20 cellular contexts compared by ENCODE assay signal in the genomic region with DNA sequence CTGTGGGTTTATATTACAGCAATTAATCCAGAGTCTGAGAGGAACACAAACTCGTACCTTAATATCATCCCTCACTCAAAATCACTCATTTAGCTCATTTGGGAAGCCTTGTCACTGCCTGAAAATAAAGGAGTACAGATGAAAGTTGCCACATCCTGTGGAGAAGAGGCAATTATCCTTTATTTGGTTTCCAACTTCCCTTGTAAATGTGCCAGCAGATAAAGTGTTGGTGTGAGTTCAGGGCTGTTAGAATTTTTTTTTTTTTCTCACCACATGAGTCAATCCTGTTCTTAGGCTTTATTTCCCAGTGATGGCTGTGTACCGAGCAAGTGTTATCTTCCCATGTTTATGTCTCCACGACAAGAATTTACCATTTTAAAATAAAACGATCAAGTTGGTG.
A peak's percentile ranks its signal among the peaks of the same experiment; 100 is the strongest.
DNase-seq lines count a peak whose midpoint lies in the region; ATAC-seq, FAIRE-seq and TF ChIP-seq lines count a peak whose summit lies in the region.
"Had no signal": no experiment of that assay in that cellular context is flagged by ENCODE, and none has a peak within 500 bp of the region (broad histone marks: within the 10 kb centered on the region; RNA-seq: fewer than 3 reads in every experiment).

No MANE protein-coding gene starts in this region.

- no peak overlapping the region for H3K4me3 ChIP-seq in Loucy (ENCODE audit: low read length, poor library complexity, severe bottlenecking)
- peak overlapping the region; percentile 5 for H3K4me3 ChIP-seq in endodermal cell (ENCODE audit: low read length)
- no peak overlapping the region for H3K4me3 ChIP-seq in pancreas
- H3K4me3 ChIP-seq: gastrocnemius medialis, SK-N-MC had no signal

- H3K4me1 Mint-ChIP-seq in endodermal cell: peaks cover 35% of the 10 kb centered on the region
- H3K4me1 Mint-ChIP-seq in naive thymus-derived CD8-positive, alpha-beta T cell: no peaks in the 10 kb centered on the region
- no peaks in the 10 kb centered on the region for H3K4me1 Mint-ChIP-seq in activated T-helper 1 cell treated with anti-CD3 and anti-CD28 coated beads, Interleukin-12 subunit alpha, Interleukin-12 subunit beta, Interleukin-2, Interleukin-4 antibody, amounts not matched to agents 30 ng/mL and 10 ng/mL and 1 ng/mL, durations not matched to agents 14 hours and 24 hours and 36 hours (ENCODE audit: low read depth)
- H3K4me1 Mint-ChIP-seq: activated CD8-positive, alpha-beta memory T cell treated with anti-CD3 and anti-CD28 coated beads, Interleukin-2, amount 10 ng/mL, durations not matched to agents 7 days and 5 days had no signal

- H3K36me3 ChIP-seq in Loucy (ENCODE audit: insufficient read depth, low read length) (no peaks in the 10 kb centered on the region), endodermal cell (ENCODE audit: control insufficient read depth, insufficient read depth, low read length) (no peaks in the 10 kb centered on the region), pancreas (no peaks in the 10 kb centered on the region)
- H3K36me3 ChIP-seq: gastrocnemius medialis had no signal

- H3K27ac Mint-ChIP-seq in endodermal cell: peak overlapping the region; percentile 56
- H3K27ac Mint-ChIP-seq in naive thymus-derived CD8-positive, alpha-beta T cell: no peak overlapping the region
- no peak overlapping the region for H3K27ac Mint-ChIP-seq in activated T-helper 1 cell treated with anti-CD3 and anti-CD28 coated beads, Interleukin-12 subunit alpha, Interleukin-12 subunit beta, Interleukin-2, Interleukin-4 antibody, amounts not matched to agents 30 ng/mL and 10 ng/mL and 1 ng/mL, durations not matched to agents 14 hours and 24 hours and 36 hours
- H3K27ac Mint-ChIP-seq: activated CD8-positive, alpha-beta memory T cell treated with anti-CD3 and anti-CD28 coated beads, Interleukin-2, amount 10 ng/mL, durations not matched to agents 7 days and 5 days; HFFc6 had no signal

- no peaks in the 10 kb centered on the region for H3K9me3 Mint-ChIP-seq in endodermal cell
- H3K9me3 Mint-ChIP-seq in naive thymus-derived CD8-positive, alpha-beta T cell: peaks cover 0 to 6% (median 0%) of the 10 kb centered on the region in 9 donors
- no peaks in the 10 kb centered on the region for H3K9me3 Mint-ChIP-seq in activated T-helper 1 cell treated with anti-CD3 and anti-CD28 coated beads, Interleukin-12 subunit alpha, Interleukin-12 subunit beta, Interleukin-2, Interleukin-4 antibody, amounts not matched to agents 30 ng/mL and 10 ng/mL and 1 ng/mL, durations not matched to agents 14 hours and 24 hours and 36 hours
- H3K9me3 Mint-ChIP-seq: HFFc6 had no signal

- intact Hi-C loops in pancreas (cut with DNase I): no loop called here
- intact Hi-C loops in activated T-helper 1 cell treated with anti-CD3 and anti-CD28 coated beads, Interleukin-12 subunit alpha, Interleukin-12 subunit beta, Interleukin-2, Interleukin-4 antibody, amounts not matched to agents 30 ng/mL and 10 ng/mL and 1 ng/mL, durations not matched to agents 14 hours and 24 hours and 36 hours (cut with micrococcal nuclease): no loop called here

- H3K36me3 Mint-ChIP-seq in endodermal cell (ENCODE audit: low read depth): no peaks in the 10 kb centered on the region
- no peaks in the 10 kb centered on the region for H3K36me3 Mint-ChIP-seq in naive thymus-derived CD8-positive, alpha-beta T cell
- H3K36me3 Mint-ChIP-seq in activated T-helper 1 cell treated with anti-CD3 and anti-CD28 coated beads, Interleukin-12 subunit alpha, Interleukin-12 subunit beta, Interleukin-2, Interleukin-4 antibody, amounts not matched to agents 30 ng/mL and 10 ng/mL and 1 ng/mL, durations not matched to agents 14 hours and 24 hours and 36 hours (ENCODE audit: low read depth): no peaks in the 10 kb centered on the region
- H3K36me3 Mint-ChIP-seq: activated CD8-positive, alpha-beta memory T cell treated with anti-CD3 and anti-CD28 coated beads, Interleukin-2, amount 10 ng/mL, durations not matched to agents 7 days and 5 days had no signal

- H3K9me3 ChIP-seq in Loucy (ENCODE audit: insufficient read depth, low read depth, low read length): no peaks in the 10 kb centered on the region
- H3K9me3 ChIP-seq in endodermal cell (ENCODE audit: control insufficient read depth, low read length): no peaks in the 10 kb centered on the region
- no peaks in the 10 kb centered on the region for H3K9me3 ChIP-seq in pancreas
- H3K9me3 ChIP-seq: gastrocnemius medialis had no signal

- no peak overlapping the region for H2AFZ ChIP-seq in Loucy (ENCODE audit: low read length)

- peak overlapping the region; percentile 17 for H3K4me2 ChIP-seq in Loucy (ENCODE audit: low read depth, low read length, poor library complexity, severe bottlenecking)

- H3K4me1 ChIP-seq in Loucy (ENCODE audit: insufficient read depth, low read length, poor library complexity, severe bottlenecking): no peaks in the 10 kb centered on the region
- H3K4me1 ChIP-seq in endodermal cell (ENCODE audit: control insufficient read depth, insufficient read depth, low read length): peaks cover 4% of the 10 kb centered on the region
- H3K4me1 ChIP-seq in pancreas: peaks cover 0 to 4% (median 0%) of the 10 kb centered on the region in 3 donors
- H3K4me1 ChIP-seq: gastrocnemius medialis had no signal

- 69 to 88% methylated on average over 2 to 4 of the region's 4 CpGs for WGBS in endodermal cell (ENCODE audit: insufficient coverage in 1 of 2, insufficient read length in 1 of 2), 2 experiments
- 28 to 29% methylated on average over 4 of the region's 4 CpGs for WGBS in pancreas, 2 donors

- H3K79me2 ChIP-seq in Loucy (ENCODE audit: insufficient read depth, low read length): no peaks in the 10 kb centered on the region

- H3K27me3 ChIP-seq in Loucy (ENCODE audit: insufficient read depth, low read length, poor library complexity, severe bottlenecking) (no peaks in the 10 kb centered on the region), endodermal cell (ENCODE audit: control insufficient read depth, insufficient read depth, low read length, poor library complexity, severe bottlenecking) (peaks cover 10% of the 10 kb centered on the region), pancreas (no peaks in the 10 kb centered on the region)
- H3K27me3 ChIP-seq: gastrocnemius medialis had no signal

- FAIRE-seq in pancreas (lab: Jason Lieb, UNC): no peak
- FAIRE-seq: endothelial cell of umbilical vein had no signal

- no peaks in the 10 kb centered on the region for H3K9me2 ChIP-seq in Loucy (replicated peaks; ENCODE audit: low read depth, low read length)

- no peak for ATAC-seq in pancreas
- ATAC-seq in naive thymus-derived CD8-positive, alpha-beta T cell: no peak
- ATAC-seq: activated CD8-positive, alpha-beta memory T cell treated with anti-CD3 and anti-CD28 coated beads, Interleukin-2, amount 10 ng/mL, durations not matched to agents 7 days and 5 days; gastrocnemius medialis had no signal

- no peaks in the 10 kb centered on the region for H3F3A ChIP-seq in Loucy (ENCODE audit: low read depth)

- H3K9ac ChIP-seq in Loucy (ENCODE audit: low read depth, low read length, poor library complexity, severe bottlenecking) (no peak overlapping the region), endodermal cell (ENCODE audit: extremely low read depth, low read length, poor library complexity, severe bottlenecking) (no peak overlapping the region)

- no peak overlapping the region for H3K27ac ChIP-seq in endodermal cell (ENCODE audit: low read depth, low read length)
- no peak overlapping the region for H3K27ac ChIP-seq in pancreas
- H3K27ac ChIP-seq: gastrocnemius medialis, SK-N-MC had no signal

- DNase-seq in DMS53 (lab: John Stamatoyannopoulos, UW) (peak; percentile 27), NCI-H748 (lab: John Stamatoyannopoulos, UW; ENCODE audit: unreplicated experiment) (peak; percentile 94), endodermal cell (no peak), pancreas (no peak)
- no peak for DNase-seq in activated CD4-positive, alpha-beta T cell treated with anti-CD3 and anti-CD28 coated beads for 1 hour
- no peak for DNase-seq in naive thymus-derived CD8-positive, alpha-beta T cell
- DNase-seq in activated T-helper 1 cell treated with anti-CD3 and anti-CD28 coated beads, Interleukin-12 subunit alpha, Interleukin-12 subunit beta, Interleukin-2, Interleukin-4 antibody, amounts not matched to agents 30 ng/mL and 10 ng/mL and 1 ng/mL, durations not matched to agents 14 hours and 24 hours and 36 hours (ENCODE audit: low spot score): no peak
- DNase-seq: activated CD4-positive, CD25-positive, alpha-beta regulatory T cell; activated CD8-positive, alpha-beta memory T cell treated with anti-CD3 and anti-CD28 coated beads, Interleukin-2, amount 10 ng/mL, durations not matched to agents 7 days and 5 days; activated gamma-delta T cell; aorta; gastrocnemius medialis; HFFc6; IMR-90; NCI-H187; retina; substantia nigra had no signal

- TF ChIP-seq CTCF in Loucy (conservative IDR thresholded peaks at IDR 0.05; ENCODE audit: low read length): no peak
- no peak for TF ChIP-seq CTCF in endodermal cell (conservative IDR thresholded peaks at IDR 0.05)
- TF ChIP-seq CTCF in pancreas (IDR thresholded peaks at IDR 0.05): no peak

- H3K27me3 Mint-ChIP-seq in endodermal cell (ENCODE audit: insufficient read depth): peaks cover 9% of the 10 kb centered on the region
- H3K27me3 Mint-ChIP-seq in naive thymus-derived CD8-positive, alpha-beta T cell: peaks cover 0 to 9% (median 3%) of the 10 kb centered on the region in 5 donors
- H3K27me3 Mint-ChIP-seq in activated T-helper 1 cell treated with anti-CD3 and anti-CD28 coated beads, Interleukin-12 subunit alpha, Interleukin-12 subunit beta, Interleukin-2, Interleukin-4 antibody, amounts not matched to agents 30 ng/mL and 10 ng/mL and 1 ng/mL, durations not matched to agents 14 hours and 24 hours and 36 hours (ENCODE audit: insufficient read depth): no peaks in the 10 kb centered on the region
- H3K27me3 Mint-ChIP-seq: activated CD8-positive, alpha-beta memory T cell treated with anti-CD3 and anti-CD28 coated beads, Interleukin-2, amount 10 ng/mL, durations not matched to agents 7 days and 5 days had no signal

- no peak overlapping the region for H3K4me3 Mint-ChIP-seq in endodermal cell
- no peak overlapping the region for H3K4me3 Mint-ChIP-seq in naive thymus-derived CD8-positive, alpha-beta T cell
- no peak overlapping the region for H3K4me3 Mint-ChIP-seq in activated T-helper 1 cell treated with anti-CD3 and anti-CD28 coated beads, Interleukin-12 subunit alpha, Interleukin-12 subunit beta, Interleukin-2, Interleukin-4 antibody, amounts not matched to agents 30 ng/mL and 10 ng/mL and 1 ng/mL, durations not matched to agents 14 hours and 24 hours and 36 hours
- H3K4me3 Mint-ChIP-seq: activated CD8-positive, alpha-beta memory T cell treated with anti-CD3 and anti-CD28 coated beads, Interleukin-2, amount 10 ng/mL, durations not matched to agents 7 days and 5 days; HFFc6 had no signal

- POLR2A ChIA-PET in naive thymus-derived CD8-positive, alpha-beta T cell (lab: Charles Lee): no interaction called here

- H4K20me1 ChIP-seq in Loucy (ENCODE audit: insufficient read depth, low read length, poor library complexity, severe bottlenecking): no peaks in the 10 kb centered on the region

Comparison
In these comparisons a context has a peak if more than half of its experiments do, and no peak if none do; other contexts are left out.
1. DNase-seq: peak in DMS53 (single experiment) and NCI-H748 (single experiment); none in endodermal cell (single experiment), activated CD4-positive, alpha-beta T cell treated with anti-CD3 and anti-CD28 coated beads for 1 hour (single experiment), pancreas (0 of 6), naive thymus-derived CD8-positive, alpha-beta T cell (0 of 10) and activated T-helper 1 cell treated with anti-CD3 and anti-CD28 coated beads, Interleukin-12 subunit alpha, Interleukin-12 subunit beta, Interleukin-2, Interleukin-4 antibody, amounts not matched to agents 30 ng/mL and 10 ng/mL and 1 ng/mL, durations not matched to agents 14 hours and 24 hours and 36 hours (single experiment).